Comparison of ENCODE assay signal across 1 cellular context in genomic region chr15:73965730-73966103, GRCh38.
TF ChIP-seq lines count a peak whose summit lies in the region.

No MANE protein-coding gene starts in this region.

TF ChIP-seq in SK-N-SH, 30 proteins besides CTCF, POLR2A, EP300 and RAD21 (continued from another document):
- peak; percentile 65; the same call in 1 of the 2 replicates for TF ChIP-seq MAX (IDR thresholded peaks at IDR 0.05; ENCODE audit: low read depth)
TF ChIP-seq in SK-N-SH: peak in this region for 2.
